Comparison of ENCODE assay signal across 2 cellular contexts in genomic region chr17:5254414-5254813, GRCh38.
TF ChIP-seq lines count a peak whose summit lies in the region.

No MANE protein-coding gene starts in this region.

TF ChIP-seq in HEK293T, 16 proteins besides CTCF, POLR2A, EP300 and RAD21:
- TF ChIP-seq ARNT (IDR thresholded peaks at IDR 0.05) (no peak), PKNOX1 (IDR thresholded peaks at IDR 0.05) (peak; percentile 50; the same call in 1 of the 2 replicates), L3MBTL2 (conservative IDR thresholded peaks at IDR 0.05) (no peak)
TF ChIP-seq in HEK293T: peak in this region for 1.

TF ChIP-seq in GM12878, 131 proteins besides CTCF, POLR2A, EP300 and RAD21:
- TF ChIP-seq RBBP5 (conservative IDR thresholded peaks at IDR 0.05) (no peak), E2F4 (IDR thresholded peaks at IDR 0.05; ENCODE audit: low read depth, low read length) (no peak), SRF (IDR thresholded peaks at IDR 0.05; ENCODE audit: low read depth in 2 of 2, low read length in 2 of 2) (no peak), BMI1 (IDR thresholded peaks at IDR 0.05; ENCODE audit: borderline replicate concordance) (no peak), FOXM1 (IDR thresholded peaks at IDR 0.05; ENCODE audit: low read depth, low read length) (no peak), HDAC6 (IDR thresholded peaks at IDR 0.05; ENCODE audit: unreplicated experiment) (no peak), NKRF (conservative IDR thresholded peaks at IDR 0.05) (no peak), CHD2 (IDR thresholded peaks at IDR 0.05; ENCODE audit: borderline replicate concordance, low read depth, low read length) (no peak), SUPT20H (IDR thresholded peaks at IDR 0.05; ENCODE audit: borderline replicate concordance, control insufficient read depth, low read depth, low read length) (no peak)
